Comparison of ENCODE assay signal across 16 cellular contexts in the genomic region with DNA sequence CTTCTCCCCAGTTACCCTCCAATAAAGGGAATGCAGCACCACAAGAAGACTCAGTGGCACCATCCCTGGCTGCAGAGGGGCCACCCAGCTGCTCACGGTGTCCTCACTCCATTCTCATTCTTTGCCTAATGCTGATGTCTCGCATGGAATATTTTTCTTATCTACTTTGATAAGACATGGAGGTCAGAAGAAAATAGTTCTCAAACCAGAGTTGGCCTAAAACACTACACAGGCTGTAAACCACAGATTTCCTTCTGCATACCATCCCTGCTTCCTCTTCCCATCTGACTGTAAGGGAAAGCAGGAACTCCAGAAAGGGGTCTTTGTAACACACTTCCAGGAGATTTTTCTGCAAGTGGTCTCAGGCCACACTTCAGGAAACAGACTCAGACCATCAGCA. TPM values are rescaled to one million over a fixed set of nuclear protein-coding genes. Genes with fewer than 3 reads are reported as not detected.
DNase-seq lines count a peak whose midpoint lies in the region; ATAC-seq, FAIRE-seq and TF ChIP-seq lines count a peak whose summit lies in the region.
"Had no signal": no experiment of that assay in that cellular context is flagged by ENCODE, and none has a peak within 500 bp of the region (broad histone marks: within the 10 kb centered on the region; RNA-seq: fewer than 3 reads in every experiment).

No MANE protein-coding gene starts in this region.

- ATAC-seq in Right ventricle myocardium inferior (no peak), psoas muscle (no peak)

- no peaks in the 10 kb centered on the region for H3K36me3 ChIP-seq in left ventricle myocardium inferior
- H3K36me3 ChIP-seq in psoas muscle (ENCODE audit: insufficient read depth in 1 of 2, low read depth in 1 of 2): no peaks in the 10 kb centered on the region

- no peak for TF ChIP-seq POLR2A in H54 (IDR thresholded peaks at IDR 0.05; ENCODE audit: low read depth, low read length)

- no peak for FAIRE-seq in H54 (lab: Jason Lieb, UNC)
- FAIRE-seq: RCC 7860 had no signal

- H3K27ac ChIP-seq in left ventricle myocardium inferior (replicated peaks) (peak overlapping the region; percentile 87), HL-60 (replicated peaks) (peak overlapping the region; percentile 38), psoas muscle (peak overlapping the region; percentile 4)

- no peak for DNase-seq in left ventricle myocardium inferior
- DNase-seq in Right ventricle myocardium inferior (ENCODE audit: missing footprints): no peak
- DNase-seq in HL-60 (ENCODE audit: low read depth in 1 of 2, low spot score in 1 of 2): no peak
- peak; percentile 31 for DNase-seq in fibroblast of pulmonary artery (ENCODE audit: low read depth)
- DNase-seq in psoas muscle: no peak
- no peak for DNase-seq in NOMO-1 treated with DMSO at 0.1 percent for 48 hours (lab: John Stamatoyannopoulos, UW; ENCODE audit: unreplicated experiment)
- DNase-seq in H54 (ENCODE audit: insufficient read length, low spot score): no peak
- DNase-seq in NCI-H748 treated with DMSO at 0.1 percent for 48 hours (lab: John Stamatoyannopoulos, UW): no peak
- DNase-seq: CD4-positive, alpha-beta T cell; HCEC 1CT; NCI-H1436 treated with DMSO at 0.1 percent for 48 hours; NCI-H2081 treated with DMSO at 0.1 percent for 48 hours; NCI-H524; SHP77; SK-N-SH had no signal

- 94 to 97% (median 96%) methylated on average over 2 of the region's 2 CpGs for WGBS in psoas muscle, 3 donors

- intact Hi-C loops in left ventricle myocardium inferior (cut with micrococcal nuclease): no loop called here
- intact Hi-C loops in Right ventricle myocardium inferior (cut with DNase I): no loop called here
- intact Hi-C loops in psoas muscle (cut with DNase I): no loop called here

- H3K27me3 ChIP-seq in left ventricle myocardium inferior (ENCODE audit: low read depth): no peaks in the 10 kb centered on the region
- no peaks in the 10 kb centered on the region for H3K27me3 ChIP-seq in HL-60 (ENCODE audit: insufficient read depth, poor library complexity, severe bottlenecking)
- H3K27me3 ChIP-seq in psoas muscle (ENCODE audit: insufficient read depth in 3 of 3, low read length in 2 of 3): no peaks in the 10 kb centered on the region

- TF ChIP-seq CTCF in left ventricle myocardium inferior (IDR thresholded peaks at IDR 0.05; ENCODE audit: borderline replicate concordance) (no peak), HL-60 (IDR thresholded peaks at IDR 0.05; ENCODE audit: insufficient read depth, low read length) (no peak), fibroblast of pulmonary artery (IDR thresholded peaks at IDR 0.05; ENCODE audit: low read length, missing control alignments) (no peak), psoas muscle (IDR thresholded peaks at IDR 0.05) (no peak)

- H3K4me3 ChIP-seq in left ventricle myocardium inferior (no peak overlapping the region), HL-60 (replicated peaks; ENCODE audit: insufficient read depth, low read length) (no peak overlapping the region), fibroblast of pulmonary artery (replicated peaks; ENCODE audit: low read depth, low read length) (no peak overlapping the region), psoas muscle (no peak overlapping the region)

- H3K4me1 ChIP-seq in left ventricle myocardium inferior: peaks cover 80% of the 10 kb centered on the region
- peaks cover 53% of the 10 kb centered on the region for H3K4me1 ChIP-seq in psoas muscle

- no peaks in the 10 kb centered on the region for H3K9me3 ChIP-seq in left ventricle myocardium inferior (replicated peaks)
- no peaks in the 10 kb centered on the region for H3K9me3 ChIP-seq in psoas muscle
- H3K9me3 ChIP-seq: SK-N-SH had no signal

RNA-seq across cellular contexts. Expression of a gene that starts 43.1 kb away (rescaled TPM):
- 35.7 TPM for total RNA-seq in left ventricle myocardium inferior
- total RNA-seq in Right ventricle myocardium inferior: 43.5 TPM
- 10 to 100 TPM; 17.6 to 35.7 (median 34.6) TPM for total RNA-seq in psoas muscle
- polyA plus RNA-seq in psoas muscle: 10 to 100 TPM in 1 of 3 donors, 1 to 10 TPM in 2; 7.7 to 15.5 (median 9.5) TPM

Comparison
In these comparisons a context has a peak if more than half of its experiments do, and no peak if none do; other contexts are left out.
1. H3K27ac ChIP-seq: peak in every context shown above with its lines; median percentile 87 in left ventricle myocardium inferior; 38 in HL-60; 4 in psoas muscle.